28 cellular contexts compared by ENCODE assay signal in genomic region chr12:107241421-107241820, GRCh38.
"Had no signal": no experiment of that assay in that cellular context is flagged by ENCODE, and none has a peak within 500 bp of the region (broad histone marks: within the 10 kb centered on the region; RNA-seq: fewer than 3 reads in every experiment).

No MANE protein-coding gene starts in this region.

- H3K4me3 ChIP-seq: cardiac muscle cell, coronary artery, dorsolateral prefrontal cortex, left lung, lower lobe of right lung, mucosa of descending colon, right lobe of liver, thoracic aorta, upper lobe of left lung, vagina had no signal

- H3K9me3 ChIP-seq: left lung, lower lobe of right lung, mucosa of descending colon, right lobe of liver, thoracic aorta, upper lobe of left lung, vagina had no signal

- H3K4me3 Mint-ChIP-seq: activated CD4-positive, alpha-beta T cell treated with anti-CD3 and anti-CD28 coated beads for 36 hours; activated CD8-positive, alpha-beta memory T cell treated with anti-CD3 and anti-CD28 coated beads, Interleukin-2, amount 10 ng/mL, durations not matched to agents 7 days and 5 days; activated CD8-positive, alpha-beta T cell treated with anti-CD3 and anti-CD28 coated beads, Interleukin-2, amount 10 ng/mL, durations not matched to agents 7 days and 5 days; activated T-cell treated with anti-CD3 and anti-CD28 coated beads, Interleukin-2, amount 50 U/mL, for 72 hours; brain; natural killer cell treated with Interleukin-12 subunit alpha and Interleukin-12 subunit beta and Interleukin-15 and Interleukin-18, amount 100 ng/mL, for 72 hours; stimulated activated effector memory CD8-positive, alpha-beta T cell treated with anti-CD3 and anti-CD28 coated beads, Interleukin-12 subunit alpha, Interleukin-12 subunit beta, amount 100 ng/mL, for 72 hours; stimulated activated naive CD8-positive, alpha-beta T cell treated with anti-CD3 and anti-CD28 coated beads, Interleukin-15, Interleukin-2, amounts not matched to agents 100 ng/mL and 50 ng/mL, for 24 hours; T-helper 2 cell treated with Interferon-gamma antibody and Interleukin-4, amounts not matched to agents 5 μg/mL and 100 μg/mL, for 36 hours had no signal

- H3K4me1 Mint-ChIP-seq: stimulated activated effector memory CD8-positive, alpha-beta T cell treated with anti-CD3 and anti-CD28 coated beads, Interleukin-12 subunit alpha, Interleukin-12 subunit beta, amount 100 ng/mL, for 72 hours had no signal

- H3K27ac ChIP-seq: cardiac muscle cell, coronary artery, dorsolateral prefrontal cortex, left lung, lower lobe of right lung, right lobe of liver, thoracic aorta, upper lobe of left lung, vagina had no signal

- H3K36me3 Mint-ChIP-seq: activated CD8-positive, alpha-beta memory T cell treated with anti-CD3 and anti-CD28 coated beads, Interleukin-2, amount 10 ng/mL, durations not matched to agents 7 days and 5 days; activated naive CD4-positive, alpha-beta T cell treated with anti-CD3 and anti-CD28 coated beads, Interleukin-2, amount 50 U/mL, for 72 hours; brain; natural killer cell treated with Interleukin-12 subunit alpha and Interleukin-12 subunit beta and Interleukin-15 and Interleukin-18, amount 100 ng/mL, for 72 hours; stimulated activated effector memory CD8-positive, alpha-beta T cell treated with anti-CD3 and anti-CD28 coated beads, Interleukin-12 subunit alpha, Interleukin-12 subunit beta, amount 100 ng/mL, for 72 hours had no signal

- H3K9me3 Mint-ChIP-seq: activated T-cell treated with anti-CD3 and anti-CD28 coated beads, Interleukin-2, amount 50 U/mL, for 72 hours; brain; natural killer cell treated with Interleukin-12 subunit alpha and Interleukin-12 subunit beta and Interleukin-15 and Interleukin-18, amount 100 ng/mL, for 72 hours; stimulated activated effector memory CD8-positive, alpha-beta T cell treated with anti-CD3 and anti-CD28 coated beads, Interleukin-12 subunit alpha, Interleukin-12 subunit beta, amount 100 ng/mL, for 72 hours; stimulated activated naive CD8-positive, alpha-beta T cell treated with anti-CD3 and anti-CD28 coated beads, Interleukin-15, Interleukin-2, amounts not matched to agents 100 ng/mL and 50 ng/mL, for 24 hours; T-helper 2 cell treated with Interferon-gamma antibody and Interleukin-4, amounts not matched to agents 5 μg/mL and 100 μg/mL, for 36 hours had no signal

- H3K27ac Mint-ChIP-seq: activated CD4-positive, alpha-beta T cell treated with anti-CD3 and anti-CD28 coated beads for 36 hours; activated CD8-positive, alpha-beta memory T cell treated with anti-CD3 and anti-CD28 coated beads, Interleukin-2, amount 10 ng/mL, durations not matched to agents 7 days and 5 days; activated CD8-positive, alpha-beta T cell treated with anti-CD3 and anti-CD28 coated beads, Interleukin-2, amount 10 ng/mL, durations not matched to agents 7 days and 5 days; activated naive CD4-positive, alpha-beta T cell treated with anti-CD3 and anti-CD28 coated beads, Interleukin-2, amount 50 U/mL, for 72 hours; activated T-cell treated with anti-CD3 and anti-CD28 coated beads, Interleukin-2, amount 50 U/mL, for 72 hours; brain; natural killer cell treated with Interleukin-12 subunit alpha and Interleukin-12 subunit beta and Interleukin-15 and Interleukin-18, amount 100 ng/mL, for 72 hours; progenitor cell of endocrine pancreas; stimulated activated effector memory CD8-positive, alpha-beta T cell treated with anti-CD3 and anti-CD28 coated beads, Interleukin-12 subunit alpha, Interleukin-12 subunit beta, amount 100 ng/mL, for 72 hours; stimulated activated naive CD8-positive, alpha-beta T cell treated with anti-CD3 and anti-CD28 coated beads, Interleukin-15, Interleukin-2, amounts not matched to agents 100 ng/mL and 50 ng/mL, for 24 hours; T-helper 2 cell treated with Interferon-gamma antibody and Interleukin-4, amounts not matched to agents 5 μg/mL and 100 μg/mL, for 36 hours had no signal

- H3K36me3 ChIP-seq: cardiac muscle cell, left lung, lower lobe of right lung, right lobe of liver, thoracic aorta, upper lobe of left lung, vagina had no signal

- H3K4me1 ChIP-seq: left lung, lower lobe of right lung, right lobe of liver, upper lobe of left lung, vagina had no signal

- ATAC-seq: activated CD4-positive, alpha-beta T cell treated with anti-CD3 and anti-CD28 coated beads for 36 hours; activated CD8-positive, alpha-beta memory T cell treated with anti-CD3 and anti-CD28 coated beads, Interleukin-2, amount 10 ng/mL, durations not matched to agents 7 days and 5 days; activated CD8-positive, alpha-beta T cell treated with anti-CD3 and anti-CD28 coated beads, Interleukin-2, amount 10 ng/mL, durations not matched to agents 7 days and 5 days; activated naive CD4-positive, alpha-beta T cell treated with anti-CD3 and anti-CD28 coated beads, Interleukin-2, amount 50 U/mL, for 72 hours; activated T-cell treated with anti-CD3 and anti-CD28 coated beads, Interleukin-2, amount 50 U/mL, for 72 hours; left lung; lower lobe of right lung; mucosa of descending colon; right lobe of liver; stimulated activated effector memory CD8-positive, alpha-beta T cell treated with anti-CD3 and anti-CD28 coated beads, Interleukin-12 subunit alpha, Interleukin-12 subunit beta, amount 100 ng/mL, for 72 hours had no signal

- H3K27me3 ChIP-seq: cardiac muscle cell, right lobe of liver, upper lobe of left lung, vagina had no signal

- DNase-seq: activated CD4-positive, alpha-beta T cell treated with anti-CD3 and anti-CD28 coated beads for 36 hours; activated CD4-positive, CD25-positive, alpha-beta regulatory T cell; activated CD8-positive, alpha-beta memory T cell treated with anti-CD3 and anti-CD28 coated beads, Interleukin-2, amount 10 ng/mL, durations not matched to agents 7 days and 5 days; activated CD8-positive, alpha-beta T cell treated with anti-CD3 and anti-CD28 coated beads, Interleukin-2, amount 10 ng/mL, durations not matched to agents 7 days and 5 days; activated naive CD4-positive, alpha-beta T cell; activated T-cell treated with anti-CD3 and anti-CD28 coated beads for 4 hours; activated T-cell treated with anti-CD3 and anti-CD28 coated beads, Interleukin-2, amount 50 U/mL, for 72 hours; effector memory CD4-positive, alpha-beta T cell; left lung; lower lobe of right lung; mesendoderm; mucosa of descending colon; right lobe of liver; stimulated activated CD4-positive, alpha-beta T cell treated with anti-CD3 and anti-CD28 coated beads, Interleukin-12 subunit alpha, Interleukin-12 subunit beta, amount 100 ng/mL, for 4 hours; stimulated activated CD4-positive, alpha-beta T cell treated with anti-CD3 and anti-CD28 coated beads, Interleukin-4, amount 100 ng/mL, for 1 hour; upper lobe of left lung had no signal
